25 cellular contexts compared by ENCODE assay signal in the genomic region with DNA sequence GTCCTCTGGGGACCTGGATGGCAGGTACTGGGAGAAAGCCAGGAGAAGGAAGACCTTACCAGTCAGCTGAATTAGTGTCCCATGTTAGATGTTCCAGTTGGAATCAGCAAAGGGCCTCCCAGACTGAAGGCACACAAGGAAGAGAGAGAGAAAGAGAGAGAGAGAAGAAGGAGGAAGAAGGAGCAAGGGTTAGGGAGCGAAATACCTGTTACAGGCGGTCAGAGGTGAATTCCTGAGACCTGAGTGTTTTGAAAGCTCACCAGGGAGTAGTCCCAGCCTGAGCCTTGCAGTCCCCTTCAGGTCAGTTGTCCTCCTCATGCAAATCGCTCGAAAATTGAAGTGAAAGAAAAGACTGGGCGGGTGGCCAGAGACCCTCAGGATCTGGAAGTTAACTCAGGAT.
"Had no signal": no experiment of that assay in that cellular context is flagged by ENCODE, and none has a peak within 500 bp of the region (broad histone marks: within the 10 kb centered on the region; RNA-seq: fewer than 3 reads in every experiment).

No MANE protein-coding gene starts in this region.

- FAIRE-seq: islet of Langerhans, kidney had no signal

- H3K4me3 ChIP-seq: left ventricle myocardium inferior, ovary, skin epidermis, stomach, thoracic aorta, tibial artery, uterus had no signal

- H3K36me3 ChIP-seq: left ventricle myocardium inferior, ovary, stomach, thoracic aorta, tibial artery, uterus had no signal

- H3K36me3 Mint-ChIP-seq: immature natural killer cell; memory B cell; naive thymus-derived CD8-positive, alpha-beta T cell; stimulated activated naive B cell treated with anti-CD40 and anti-IgM and Interleukin-4, amounts not matched to agents 10 μg/mL and 1 μg/mL and 100 μg/mL, for 72 hours; type B pancreatic cell had no signal

- H3K4me1 Mint-ChIP-seq: immature natural killer cell; memory B cell; nephron progenitor cell; stimulated activated naive B cell treated with anti-CD40 and anti-IgM and Interleukin-4, amounts not matched to agents 10 μg/mL and 1 μg/mL and 100 μg/mL, for 72 hours had no signal

- H3K4me1 ChIP-seq: left ventricle myocardium inferior, stomach, tibial artery, uterus had no signal

- H3K4me3 Mint-ChIP-seq: immature natural killer cell; memory B cell; naive thymus-derived CD8-positive, alpha-beta T cell; nephron progenitor cell; stimulated activated naive B cell treated with anti-CD40 and anti-IgM and Interleukin-4, amounts not matched to agents 10 μg/mL and 1 μg/mL and 100 μg/mL, for 72 hours had no signal

- H3K27ac Mint-ChIP-seq: immature natural killer cell; memory B cell; nephron progenitor cell; progenitor cell of endocrine pancreas; stimulated activated naive B cell treated with anti-CD40 and anti-IgM and Interleukin-4, amounts not matched to agents 10 μg/mL and 1 μg/mL and 100 μg/mL, for 72 hours had no signal

- H3K27me3 Mint-ChIP-seq: progenitor cell of endocrine pancreas, type B pancreatic cell had no signal

- H3K9me3 ChIP-seq: left ventricle myocardium inferior, thoracic aorta, uterus had no signal

- H3K9me3 Mint-ChIP-seq: memory B cell; stimulated activated naive B cell treated with anti-CD40 and anti-IgM and Interleukin-4, amounts not matched to agents 10 μg/mL and 1 μg/mL and 100 μg/mL, for 72 hours had no signal

- DNase-seq: hypothalamus; immature natural killer cell; kidney; left ventricle myocardium inferior; naive thymus-derived CD8-positive, alpha-beta T cell; nephron progenitor cell; ovary; retina; right cardiac atrium; stimulated activated CD4-positive, alpha-beta T cell treated with anti-CD3 and anti-CD28 coated beads, Interleukin-12 subunit alpha, Interleukin-12 subunit beta, amount 100 ng/mL, for 4 hours; stimulated activated CD4-positive, alpha-beta T cell treated with anti-CD3 and anti-CD28 coated beads, Interleukin-15, amount 100 ng/mL, for 24 hours; stimulated activated CD4-positive, alpha-beta T cell treated with anti-CD3 and anti-CD28 coated beads, Interleukin-2, amount 100 ng/mL, for 24 hours; stimulated activated CD4-positive, alpha-beta T cell treated with anti-CD3 and anti-CD28 coated beads, Interleukin-4, amount 100 ng/mL, for 1 hour; stimulated activated naive B cell treated with anti-CD40 and anti-IgM and Interleukin-4, amounts not matched to agents 10 μg/mL and 1 μg/mL and 100 μg/mL, for 72 hours; stimulated activated naive CD8-positive, alpha-beta T cell treated with anti-CD3 and anti-CD28 coated beads, Interleukin-15, Interleukin-2, amounts not matched to agents 100 U/mL and 50 U/mL, for 24 hours; stomach; tibial artery; uterus had no signal

- ATAC-seq: naive thymus-derived CD8-positive, alpha-beta T cell; right cardiac atrium; sciatic nerve; stimulated activated naive B cell treated with anti-CD40 and anti-IgM and Interleukin-4, amounts not matched to agents 10 μg/mL and 1 μg/mL and 100 μg/mL, for 72 hours; stimulated activated naive CD8-positive, alpha-beta T cell treated with anti-CD3 and anti-CD28 coated beads, Interleukin-15, Interleukin-2, amounts not matched to agents 100 U/mL and 50 U/mL, for 24 hours had no signal

- H3K27ac ChIP-seq: left ventricle myocardium inferior, ovary, skin epidermis, stomach, thoracic aorta, tibial artery, uterus had no signal

- H3K27me3 ChIP-seq: ovary, tibial artery, uterus had no signal
